7 cellular contexts compared by ENCODE assay signal in genomic region chr18:24659837-24660720, GRCh38.
DNase-seq lines count a peak whose midpoint lies in the region; ATAC-seq and TF ChIP-seq lines count a peak whose summit lies in the region.

No MANE protein-coding gene starts in this region.

- TF ChIP-seq CTCF in VCaP (conservative IDR thresholded peaks at IDR 0.05), result no peak
- TF ChIP-seq CTCF in foreskin keratinocyte (conservative IDR thresholded peaks at IDR 0.05), result no peak

- H3K4me3 Mint-ChIP-seq in stimulated activated effector memory CD8-positive, alpha-beta T cell treated with anti-CD3 and anti-CD28 coated beads, Interleukin-12 subunit alpha, Interleukin-12 subunit beta, amount 100 ng/mL, for 72 hours, result peak overlapping the region; percentile 59

- H3K27me3 ChIP-seq in foreskin keratinocyte, result peaks cover 4% of the 10 kb centered on the region

- no peaks in the 10 kb centered on the region for H3K9me3 Mint-ChIP-seq in stimulated activated effector memory CD8-positive, alpha-beta T cell treated with anti-CD3 and anti-CD28 coated beads, Interleukin-12 subunit alpha, Interleukin-12 subunit beta, amount 100 ng/mL, for 72 hours

- H3K4me1 ChIP-seq in foreskin keratinocyte, result no peaks in the 10 kb centered on the region

- H3K27ac Mint-ChIP-seq in stimulated activated effector memory CD8-positive, alpha-beta T cell treated with anti-CD3 and anti-CD28 coated beads, Interleukin-12 subunit alpha, Interleukin-12 subunit beta, amount 100 ng/mL, for 72 hours, result peak overlapping the region; percentile 71

- peak overlapping the region; percentile 49 for H3K27ac ChIP-seq in VCaP
- H3K27ac ChIP-seq in foreskin keratinocyte, result no peak overlapping the region

- peaks cover 12% of the 10 kb centered on the region for H3K4me1 Mint-ChIP-seq in stimulated activated effector memory CD8-positive, alpha-beta T cell treated with anti-CD3 and anti-CD28 coated beads, Interleukin-12 subunit alpha, Interleukin-12 subunit beta, amount 100 ng/mL, for 72 hours

- DNase-seq in foreskin keratinocyte, result no peak
- DNase-seq in stimulated activated effector memory CD8-positive, alpha-beta T cell treated with anti-CD3 and anti-CD28 coated beads, Interleukin-12 subunit alpha, Interleukin-12 subunit beta, amount 100 ng/mL, for 72 hours (ENCODE audit: low spot score in 2 of 2), result peak in 1 of 2 donors; percentile 47
- DNase-seq in head of caudate nucleus, result no peak

- peak; percentile 73 for ATAC-seq in GM19035 (IDR thresholded peaks at IDR 0.05; ENCODE audit: unreplicated experiment)
- ATAC-seq in HG03108 (IDR thresholded peaks at IDR 0.05; ENCODE audit: unreplicated experiment), result peak; percentile 76
- ATAC-seq in foreskin keratinocyte, result peak; percentile 74
- ATAC-seq in stimulated activated effector memory CD8-positive, alpha-beta T cell treated with anti-CD3 and anti-CD28 coated beads, Interleukin-12 subunit alpha, Interleukin-12 subunit beta, amount 100 ng/mL, for 72 hours, result peak; percentile 62
- no peak for ATAC-seq in esophagus mucosa

- intact Hi-C loops in head of caudate nucleus (cut with DNase I), result no loop called here

- no peaks in the 10 kb centered on the region for H3K36me3 Mint-ChIP-seq in stimulated activated effector memory CD8-positive, alpha-beta T cell treated with anti-CD3 and anti-CD28 coated beads, Interleukin-12 subunit alpha, Interleukin-12 subunit beta, amount 100 ng/mL, for 72 hours
